Comparison of ENCODE assay signal across 27 cellular contexts in the genomic region with DNA sequence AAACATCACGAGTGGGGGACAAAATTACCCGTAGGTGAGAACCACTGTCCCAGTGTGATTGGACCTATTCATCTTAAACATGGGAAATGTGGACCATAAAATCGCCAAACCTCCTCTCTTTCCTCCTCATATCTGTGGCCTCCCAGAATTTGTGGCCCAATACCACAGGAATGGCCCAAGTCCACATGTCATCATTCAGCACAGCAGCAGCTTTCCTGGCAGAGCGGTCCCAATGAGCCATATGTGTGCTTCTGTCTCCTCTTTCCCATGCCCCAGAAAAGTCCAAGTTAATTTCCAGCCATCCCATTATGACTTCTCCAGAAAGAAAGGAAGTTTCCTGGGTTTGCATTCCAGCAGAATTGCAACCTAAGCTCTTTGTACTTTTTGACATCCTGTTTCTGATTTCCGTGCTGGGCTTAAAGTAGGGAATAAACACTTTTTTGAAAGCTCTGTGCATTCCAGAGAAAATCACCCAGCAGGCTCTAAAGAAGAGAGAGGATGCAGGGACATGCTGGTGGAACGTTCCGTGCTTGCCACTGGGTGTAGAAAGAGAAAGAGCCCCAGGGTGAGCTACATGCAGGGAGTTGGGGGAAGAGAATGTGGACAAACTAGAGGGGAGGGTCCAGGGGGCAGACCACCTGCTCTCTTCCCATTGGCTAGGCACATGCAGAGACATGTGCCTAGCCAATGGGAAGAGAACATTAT.
DNase-seq lines count a peak whose midpoint lies in the region; ATAC-seq, FAIRE-seq and TF ChIP-seq lines count a peak whose summit lies in the region.
"Had no signal": no experiment of that assay in that cellular context is flagged by ENCODE, and none has a peak within 500 bp of the region (broad histone marks: within the 10 kb centered on the region; RNA-seq: fewer than 3 reads in every experiment).

No MANE protein-coding gene starts in this region.

- TF ChIP-seq CTCF in K562 (IDR thresholded peaks at IDR 0.05 in 2 of 3, conservative IDR thresholded peaks at IDR 0.05 in 1 of 3; ENCODE audit: insufficient read depth in 2 of 3, low read depth in 1 of 3, low read length in 3 of 3), result no peak
- TF ChIP-seq CTCF in GM13977 (IDR thresholded peaks at IDR 0.05; ENCODE audit: extremely low read depth, insufficient read depth, missing control alignments), result no peak

- H3K27me3 Mint-ChIP-seq in T-helper 2 cell treated with Interferon-gamma antibody and Interleukin-4, amounts not matched to agents 5 μg/mL and 100 μg/mL, for 36 hours (ENCODE audit: low read depth), result no peaks in the 10 kb centered on the region
- H3K27me3 Mint-ChIP-seq: progenitor cell of endocrine pancreas had no signal

- DNase-seq in T-helper 2 cell treated with Interferon-gamma antibody and Interleukin-4, amounts not matched to agents 5 μg/mL and 100 μg/mL, for 36 hours (ENCODE audit: low spot score), result no peak
- DNase-seq in T-helper 2 cell, result no peak
- DNase-seq in K562 (ENCODE audit: extremely low read depth in 1 of 4, low spot score in 3 of 4), result peak in 2 of 4 experiments; percentile 7 to 8
- DNase-seq in iris pigment epithelial cell (ENCODE audit: low read depth), result peak; percentile 9
- DNase-seq in stromal cell of bone marrow (ENCODE audit: low read depth), result peak; percentile 53
- DNase-seq in NK-92 (lab: John Stamatoyannopoulos, UW; ENCODE audit: unreplicated experiment), result no peak
- no peak for DNase-seq in GM13977 (ENCODE audit: low spot score)
- DNase-seq: 8988T; activated CD4-positive, alpha-beta T cell treated with anti-CD3 and anti-CD28 coated beads, Interleukin-2, amount 50 U/mL, for 48 hours; activated naive CD4-positive, alpha-beta T cell treated with anti-CD3 and anti-CD28 coated beads for 36 hours; activated T-cell treated with anti-CD3 and anti-CD28 coated beads for 4 hours; C1 segment of cervical spinal cord; cortex of kidney; DMS 273 treated with DMSO at 0.1 percent for 48 hours; GOT3; left cardiac atrium; mesendoderm; NCI-H1436 treated with DMSO at 0.1 percent for 48 hours; NCI-H2171 treated with DMSO at 0.1 percent for 48 hours; NCI-H774; SIG-M5; WERI-Rb-1 had no signal

- no peak for TF ChIP-seq EP300 in K562 (IDR thresholded peaks at IDR 0.05; ENCODE audit: low read length)

- no peaks in the 10 kb centered on the region for H3K9me3 Mint-ChIP-seq in T-helper 2 cell treated with Interferon-gamma antibody and Interleukin-4, amounts not matched to agents 5 μg/mL and 100 μg/mL, for 36 hours
- H3K9me3 Mint-ChIP-seq: activated naive CD4-positive, alpha-beta T cell treated with anti-CD3 and anti-CD28 coated beads for 36 hours; natural killer cell treated with Interleukin-12 subunit alpha and Interleukin-12 subunit beta and Interleukin-15 and Interleukin-18, amount 100 ng/mL, for 72 hours; T-helper 1 cell treated with Interleukin-12 subunit alpha and Interleukin-12 subunit beta and Interleukin-4 antibody, amounts not matched to agents 30 μg/mL and 1 μg/mL, for 36 hours had no signal

- H3K27ac Mint-ChIP-seq in T-helper 2 cell treated with Interferon-gamma antibody and Interleukin-4, amounts not matched to agents 5 μg/mL and 100 μg/mL, for 36 hours, result peak overlapping the region; percentile 16
- H3K27ac Mint-ChIP-seq: activated naive CD4-positive, alpha-beta T cell treated with anti-CD3 and anti-CD28 coated beads for 36 hours; natural killer cell treated with Interleukin-12 subunit alpha and Interleukin-12 subunit beta and Interleukin-15 and Interleukin-18, amount 100 ng/mL, for 72 hours; progenitor cell of endocrine pancreas; T-helper 1 cell treated with Interleukin-12 subunit alpha and Interleukin-12 subunit beta and Interleukin-4 antibody, amounts not matched to agents 30 μg/mL and 1 μg/mL, for 36 hours had no signal

- POLR2A ChIA-PET in K562 (lab: Yijun Ruan, JAX), result interaction anchor here (0.7 to 1.0 kb wide), 2 partner anchors 8 to 16 kb away, joined by 3 read pairs; no protein-coding TSS in a partner anchor

- H3K9me1 ChIP-seq in K562 (ENCODE audit: control insufficient read depth, insufficient read depth, low read length), result no peaks in the 10 kb centered on the region

- no peaks in the 10 kb centered on the region for H3K4me1 Mint-ChIP-seq in T-helper 2 cell treated with Interferon-gamma antibody and Interleukin-4, amounts not matched to agents 5 μg/mL and 100 μg/mL, for 36 hours (ENCODE audit: low read depth)

- ATAC-seq in K562 (no peak), HG02759 (IDR thresholded peaks at IDR 0.05; ENCODE audit: unreplicated experiment) (no peak)
- ATAC-seq: left cardiac atrium; natural killer cell treated with Interleukin-12 subunit alpha and Interleukin-12 subunit beta and Interleukin-15 and Interleukin-18, amount 100 ng/mL, for 72 hours had no signal

- no peaks in the 10 kb centered on the region for H3K9me3 ChIP-seq in K562 (replicated peaks; ENCODE audit: control insufficient read depth, insufficient read depth, low read depth, low read length)

- CTCF ChIA-PET in K562 (lab: Yijun Ruan, JAX; ENCODE audit: low intra/inter-chr PET ratio), result no interaction called here

- BruUV-seq in K562 (replicated peaks; lab: Mats Ljungman, UMichigan), result no TSS peak

- no peaks in the 10 kb centered on the region for H3K27me3 ChIP-seq in K562 (ENCODE audit: control insufficient read depth in 2 of 2, insufficient read depth in 2 of 2, low read length in 2 of 2)

- H3K36me3 ChIP-seq in K562 (ENCODE audit: control insufficient read depth, insufficient read depth, low read length), result no peaks in the 10 kb centered on the region
- H3K36me3 ChIP-seq: WERI-Rb-1 had no signal

- no peak overlapping the region for H3K4me3 ChIP-seq in K562

- WGBS in K562 (ENCODE audit: insufficient coverage, low coverage, missing lambda C conversion rate), result 36% methylated on average over 7 of the region's 7 CpGs

- no peaks in the 10 kb centered on the region for H4K20me1 ChIP-seq in K562 (replicated peaks; ENCODE audit: control insufficient read depth, insufficient read depth, low read length)

- TF ChIP-seq RAD21 in K562 (CRISPR knock-in tag; conservative IDR thresholded peaks at IDR 0.05 in 1 of 2, IDR thresholded peaks at IDR 0.05 in 1 of 2), result no peak

- intact Hi-C loops in K562 (cut with micrococcal nuclease), result no loop called here

- FAIRE-seq in K562 (lab: Jason Lieb, UNC), result no peak
- FAIRE-seq: HTR-8/SVneo had no signal

- no peak overlapping the region for H3K9ac ChIP-seq in K562 (ENCODE audit: insufficient read depth in 1 of 2, low read depth in 2 of 2, low read length in 2 of 2)

- in situ Hi-C loops in K562 (cut with MboI), result no loop called here
- in situ Hi-C loops in GM13977 (cut with MboI; ENCODE audit: low pct_unique_long_range_greater_than_20kb, low sequenced_read_pairs, unreplicated experiment), result no loop called here

- no peak for TF ChIP-seq POLR2A in K562 (conservative IDR thresholded peaks at IDR 0.05)

- H3K4me1 ChIP-seq in K562 (replicated peaks in 1 of 2; ENCODE audit: control insufficient read depth in 2 of 2, insufficient read depth in 2 of 2, low read length in 2 of 2), result peaks cover 2 to 14% of the 10 kb centered on the region in 2 experiments; a peak in 3 of 5 replicates

- no peak overlapping the region for H3K27ac ChIP-seq in K562 (ENCODE audit: extremely low read depth, low read depth, low read length)
- H3K27ac ChIP-seq: WERI-Rb-1 had no signal

- no peaks in the 10 kb centered on the region for H3K79me2 ChIP-seq in K562 (ENCODE audit: control insufficient read depth, insufficient read depth, low read length)

- no peaks in the 10 kb centered on the region for H3K36me3 Mint-ChIP-seq in T-helper 2 cell treated with Interferon-gamma antibody and Interleukin-4, amounts not matched to agents 5 μg/mL and 100 μg/mL, for 36 hours (ENCODE audit: low read depth)
- H3K36me3 Mint-ChIP-seq: natural killer cell treated with Interleukin-12 subunit alpha and Interleukin-12 subunit beta and Interleukin-15 and Interleukin-18, amount 100 ng/mL, for 72 hours had no signal

- H3K4me2 ChIP-seq in K562 (ENCODE audit: insufficient read depth, low read length), result no peak overlapping the region

- peak overlapping the region; percentile 51 for H2AFZ ChIP-seq in K562 (ENCODE audit: low read depth, low read length)

- no peak overlapping the region for H3K4me3 Mint-ChIP-seq in T-helper 2 cell treated with Interferon-gamma antibody and Interleukin-4, amounts not matched to agents 5 μg/mL and 100 μg/mL, for 36 hours
- H3K4me3 Mint-ChIP-seq: activated naive CD4-positive, alpha-beta T cell treated with anti-CD3 and anti-CD28 coated beads for 36 hours; natural killer cell treated with Interleukin-12 subunit alpha and Interleukin-12 subunit beta and Interleukin-15 and Interleukin-18, amount 100 ng/mL, for 72 hours; T-helper 1 cell treated with Interleukin-12 subunit alpha and Interleukin-12 subunit beta and Interleukin-4 antibody, amounts not matched to agents 30 μg/mL and 1 μg/mL, for 36 hours had no signal

TF ChIP-seq in K562, 482 proteins besides CTCF, POLR2A, EP300 and RAD21:
- TF ChIP-seq HLTF (IDR thresholded peaks at IDR 0.05) (no peak), ADNP (tag; IDR thresholded peaks at IDR 0.05) (no peak)
TF ChIP-seq in K562: peak in this region for 0.

Comparison
In these comparisons a context has a peak if more than half of its experiments do, and no peak if none do; other contexts are left out.
1. DNase-seq: peak in iris pigment epithelial cell (single experiment) and stromal cell of bone marrow (single experiment); none in T-helper 2 cell treated with Interferon-gamma antibody and Interleukin-4, amounts not matched to agents 5 μg/mL and 100 μg/mL, for 36 hours (single experiment), T-helper 2 cell (0 of 5), NK-92 (single experiment) and GM13977 (single experiment).